Comparison of ENCODE assay signal across 26 cellular contexts in genomic region chr16:65648111-65648510, GRCh38.
DNase-seq lines count a peak whose midpoint lies in the region; ATAC-seq, FAIRE-seq and TF ChIP-seq lines count a peak whose summit lies in the region.
"Had no signal": no experiment of that assay in that cellular context is flagged by ENCODE, and none has a peak within 500 bp of the region (broad histone marks: within the 10 kb centered on the region; RNA-seq: fewer than 3 reads in every experiment).

No MANE protein-coding gene starts in this region.

- in situ Hi-C loops in HepG2 (cut with HindIII; ENCODE audit: extremely low pct_ligation_motif_present, low pct_unique_long_range_greater_than_20kb): no loop called here

- WGBS in HepG2 (ENCODE audit: low lambda C conversion rate): 69% methylated on average over 4 of the region's 4 CpGs
- WGBS in right lobe of liver (ENCODE audit: insufficient coverage, low coverage, low lambda C conversion rate, missing lambda C conversion rate): 53% methylated on average over 4 of the region's 4 CpGs

- POLR2A ChIA-PET in HepG2 (lab: Yijun Ruan, JAX): no interaction called here

- H3K27me3 ChIP-seq in HepG2 (ENCODE audit: control insufficient read depth in 1 of 2, insufficient read depth in 2 of 2, low read length in 2 of 2): peaks cover 0 to 5% of the 10 kb centered on the region in 2 experiments; a peak in 1 of 5 replicates
- H3K27me3 ChIP-seq in right lobe of liver: no peaks in the 10 kb centered on the region
- H3K27me3 ChIP-seq: BLaER1 treated with 17β-estradiol and CSF1 and Interleukin-3, amounts not matched to agents 10 nM and 100 nM had no signal

- FAIRE-seq in HepG2 (lab: Jason Lieb, UNC): no peak
- FAIRE-seq: A549, D721Med, G401.6, GM12891 had no signal

- intact Hi-C loops in HepG2 (cut with micrococcal nuclease; ENCODE audit: unreplicated experiment) (no loop called here), right lobe of liver (cut with DNase I) (no loop called here)

- H3K79me2 ChIP-seq in HepG2 (ENCODE audit: insufficient read depth, low read length): no peaks in the 10 kb centered on the region

- peaks cover 36% of the 10 kb centered on the region for H3K4me1 ChIP-seq in HepG2 (ENCODE audit: insufficient read depth, low read length)
- no peaks in the 10 kb centered on the region for H3K4me1 ChIP-seq in right lobe of liver
- H3K4me1 ChIP-seq: A549; BLaER1 treated with 17β-estradiol and CSF1 and Interleukin-3, amounts not matched to agents 10 nM and 100 nM; Caco-2 had no signal

- no peaks in the 10 kb centered on the region for H4K20me1 ChIP-seq in HepG2 (ENCODE audit: insufficient read depth, low read length)
- H4K20me1 ChIP-seq: BLaER1 treated with 17β-estradiol and CSF1 and Interleukin-3, amounts not matched to agents 10 nM and 100 nM had no signal

- TF ChIP-seq POLR2A in HepG2 (IDR thresholded peaks at IDR 0.05; ENCODE audit: insufficient read depth in 1 of 2, low read depth in 2 of 2, low read length in 2 of 2): no peak
- no peak for TF ChIP-seq POLR2A in right lobe of liver (IDR thresholded peaks at IDR 0.05)

- TF ChIP-seq RAD21 in HepG2 (CRISPR knock-in tag; IDR thresholded peaks at IDR 0.05): no peak

- no peak overlapping the region for H2AFZ ChIP-seq in HepG2 (ENCODE audit: low read length)

- no peak for DNase-seq in HepG2 (ENCODE audit: low spot score)
- no peak for DNase-seq in right lobe of liver
- DNase-seq in cerebellar cortex (ENCODE audit: low spot score): peak; percentile 5
- DNase-seq in islet precursor cell: peak; percentile 28
- DNase-seq in DMS 273 (lab: John Stamatoyannopoulos, UW; ENCODE audit: unreplicated experiment): no peak
- no peak for DNase-seq in effector CD8-positive, alpha-beta T cell (lab: John Stamatoyannopoulos, UW)
- DNase-seq: AML-193; Caco-2; Calu3; CD4-positive, alpha-beta T cell; CD8-positive, alpha-beta T cell; DMS 273 treated with DMSO at 0.1 percent for 48 hours; DMS153; DMS53; DMS79; DND-41; EL; GF-D8 had no signal

- H3K27ac ChIP-seq in HepG2 (ENCODE audit: extremely low read length, insufficient read depth, low read length) (no peak overlapping the region), right lobe of liver (no peak overlapping the region)
- H3K27ac ChIP-seq: 22Rv1; A549; BLaER1 treated with 17β-estradiol and CSF1 and Interleukin-3, amounts not matched to agents 10 nM and 100 nM; C4-2B had no signal

- H3K9me3 ChIP-seq in HepG2 (ENCODE audit: low read length) (no peaks in the 10 kb centered on the region; the same call in 1 of the 2 replicates), right lobe of liver (no peaks in the 10 kb centered on the region)
- H3K9me3 ChIP-seq: A549; BLaER1 treated with 17β-estradiol and CSF1 and Interleukin-3, amounts not matched to agents 10 nM and 100 nM; Caco-2 had no signal

- no peak for TF ChIP-seq EP300 in HepG2 (IDR thresholded peaks at IDR 0.05; ENCODE audit: low read depth in 2 of 2, low read length in 2 of 2)
- no peak for TF ChIP-seq EP300 in HepG2 (CRISPR knock-in tag; IDR thresholded peaks at IDR 0.05; ENCODE audit: borderline replicate concordance)

- H3K4me3 ChIP-seq in HepG2 (replicated peaks in 1 of 3; ENCODE audit: insufficient read depth in 1 of 3, low read depth in 2 of 3, low read length in 3 of 3) (no peak overlapping the region), right lobe of liver (no peak overlapping the region)
- H3K4me3 ChIP-seq: A549; BLaER1 treated with 17β-estradiol and CSF1 and Interleukin-3, amounts not matched to agents 10 nM and 100 nM had no signal

- no peak for ATAC-seq in HepG2
- no peak for ATAC-seq in right lobe of liver
- ATAC-seq in HG03025 (IDR thresholded peaks at IDR 0.05; ENCODE audit: low FRiP score, unreplicated experiment): no peak
- ATAC-seq: A549; CD8-positive, alpha-beta T cell had no signal

- no TSS peak for BruUV-seq in HepG2 (replicated peaks; lab: Mats Ljungman, UMichigan)

- no peak overlapping the region for H3K9ac ChIP-seq in HepG2 (ENCODE audit: insufficient read depth, low read depth, low read length)
- H3K9ac ChIP-seq: BLaER1 treated with 17β-estradiol and CSF1 and Interleukin-3, amounts not matched to agents 10 nM and 100 nM had no signal

- H3K36me3 ChIP-seq in HepG2 (replicated peaks in 1 of 2; ENCODE audit: control insufficient read depth in 1 of 2, insufficient read depth in 2 of 2, low read length in 2 of 2): no peaks in the 10 kb centered on the region
- no peaks in the 10 kb centered on the region for H3K36me3 ChIP-seq in right lobe of liver
- H3K36me3 ChIP-seq: BLaER1 treated with 17β-estradiol and CSF1 and Interleukin-3, amounts not matched to agents 10 nM and 100 nM had no signal

- H3K4me2 ChIP-seq in HepG2 (ENCODE audit: low read depth, low read length): no peak overlapping the region
- H3K4me2 ChIP-seq: A549; BLaER1 treated with 17β-estradiol and CSF1 and Interleukin-3, amounts not matched to agents 10 nM and 100 nM had no signal

- TF ChIP-seq CTCF in HepG2 (CRISPR knock-in tag; IDR thresholded peaks at IDR 0.05): no peak
- TF ChIP-seq CTCF in right lobe of liver (IDR thresholded peaks at IDR 0.05): no peak

- CTCF ChIA-PET in HepG2 (lab: Yijun Ruan, JAX; ENCODE audit: low intra/inter-chr PET ratio, low total read pairs): no interaction called here

TF ChIP-seq in HepG2, 621 proteins besides CTCF, POLR2A, EP300 and RAD21:
- TF ChIP-seq CREB1 (IDR thresholded peaks at IDR 0.05) (peak; percentile 69), CREB1 (CRISPR knock-in tag; IDR thresholded peaks at IDR 0.05) (no peak), ZMYM3 (CRISPR knock-in tag; IDR thresholded peaks at IDR 0.05) (no peak), ATAD3A (CRISPR knock-in tag; IDR thresholded peaks at IDR 0.05) (no peak)

Comparison
In these comparisons a context has a peak if more than half of its experiments do, and no peak if none do; other contexts are left out.
1. DNase-seq: peak in cerebellar cortex (single experiment) and islet precursor cell (single experiment); none in HepG2 (single experiment), right lobe of liver (0 of 3), DMS 273 (single experiment) and effector CD8-positive, alpha-beta T cell (single experiment).